ENCODE assay signal across 1 cellular context in the genomic region with DNA sequence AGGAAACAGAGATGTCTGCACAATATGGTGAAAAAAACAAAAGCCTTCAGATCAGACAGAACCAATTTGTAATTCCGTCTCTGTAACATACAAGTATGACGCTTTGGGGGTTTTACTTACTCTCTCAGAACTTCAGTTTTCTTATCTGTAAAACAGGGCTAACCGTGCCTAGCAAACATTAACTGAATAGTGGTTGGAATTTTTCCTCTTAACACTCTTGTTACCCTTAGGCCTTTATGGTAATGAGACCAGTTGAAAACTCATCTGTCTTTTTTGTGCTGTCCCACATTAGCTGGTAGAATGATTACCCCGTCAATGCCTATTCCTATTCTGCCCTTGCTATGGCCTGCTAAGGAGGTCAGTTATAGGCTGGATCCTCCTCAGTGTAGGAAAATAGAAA.
TF ChIP-seq lines count a peak whose summit lies in the region.

No MANE protein-coding gene starts in this region.

TF ChIP-seq in IMR-90, 13 proteins besides CTCF, POLR2A, EP300 and RAD21 (continued from another document):
- TF ChIP-seq, protein P1, sequence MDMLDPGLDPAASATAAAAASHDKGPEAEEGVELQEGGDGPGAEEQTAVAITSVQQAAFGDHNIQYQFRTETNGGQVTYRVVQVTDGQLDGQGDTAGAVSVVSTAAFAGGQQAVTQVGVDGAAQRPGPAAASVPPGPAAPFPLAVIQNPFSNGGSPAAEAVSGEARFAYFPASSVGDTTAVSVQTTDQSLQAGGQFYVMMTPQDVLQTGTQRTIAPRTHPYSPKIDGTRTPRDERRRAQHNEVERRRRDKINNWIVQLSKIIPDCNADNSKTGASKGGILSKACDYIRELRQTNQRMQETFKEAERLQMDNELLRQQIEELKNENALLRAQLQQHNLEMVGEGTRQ (IDR thresholded peaks at IDR 0.05; ENCODE audit: low read depth, low read length) = no peak
- TF ChIP-seq RFX5 (IDR thresholded peaks at IDR 0.05; ENCODE audit: low read depth, low read length) (no peak), CEBPB (IDR thresholded peaks at IDR 0.05; ENCODE audit: low read depth, low read length) (no peak), BHLHE40 (IDR thresholded peaks at IDR 0.05; ENCODE audit: low read depth, low read length) (no peak), SMC3 (IDR thresholded peaks at IDR 0.05; ENCODE audit: low read depth, low read length) (no peak), RCOR1 (IDR thresholded peaks at IDR 0.05; ENCODE audit: insufficient replicate concordance, low read length) (no peak), FOS (IDR thresholded peaks at IDR 0.05; ENCODE audit: low read depth, low read length) (no peak), MXI1 (IDR thresholded peaks at IDR 0.05; ENCODE audit: borderline replicate concordance, low read depth, low read length) (no peak), MAZ (IDR thresholded peaks at IDR 0.05; ENCODE audit: borderline replicate concordance, low read depth, low read length) (no peak)
